ENCODE assay signal across 1 cellular context in genomic region chr17:45430738-45431530, GRCh38.
TF ChIP-seq lines count a peak whose summit lies in the region.

No MANE protein-coding gene starts in this region.

TF ChIP-seq in HCT116, 20 proteins besides CTCF, POLR2A, EP300 and RAD21 (continued from another document):
- TF ChIP-seq, protein P1, sequence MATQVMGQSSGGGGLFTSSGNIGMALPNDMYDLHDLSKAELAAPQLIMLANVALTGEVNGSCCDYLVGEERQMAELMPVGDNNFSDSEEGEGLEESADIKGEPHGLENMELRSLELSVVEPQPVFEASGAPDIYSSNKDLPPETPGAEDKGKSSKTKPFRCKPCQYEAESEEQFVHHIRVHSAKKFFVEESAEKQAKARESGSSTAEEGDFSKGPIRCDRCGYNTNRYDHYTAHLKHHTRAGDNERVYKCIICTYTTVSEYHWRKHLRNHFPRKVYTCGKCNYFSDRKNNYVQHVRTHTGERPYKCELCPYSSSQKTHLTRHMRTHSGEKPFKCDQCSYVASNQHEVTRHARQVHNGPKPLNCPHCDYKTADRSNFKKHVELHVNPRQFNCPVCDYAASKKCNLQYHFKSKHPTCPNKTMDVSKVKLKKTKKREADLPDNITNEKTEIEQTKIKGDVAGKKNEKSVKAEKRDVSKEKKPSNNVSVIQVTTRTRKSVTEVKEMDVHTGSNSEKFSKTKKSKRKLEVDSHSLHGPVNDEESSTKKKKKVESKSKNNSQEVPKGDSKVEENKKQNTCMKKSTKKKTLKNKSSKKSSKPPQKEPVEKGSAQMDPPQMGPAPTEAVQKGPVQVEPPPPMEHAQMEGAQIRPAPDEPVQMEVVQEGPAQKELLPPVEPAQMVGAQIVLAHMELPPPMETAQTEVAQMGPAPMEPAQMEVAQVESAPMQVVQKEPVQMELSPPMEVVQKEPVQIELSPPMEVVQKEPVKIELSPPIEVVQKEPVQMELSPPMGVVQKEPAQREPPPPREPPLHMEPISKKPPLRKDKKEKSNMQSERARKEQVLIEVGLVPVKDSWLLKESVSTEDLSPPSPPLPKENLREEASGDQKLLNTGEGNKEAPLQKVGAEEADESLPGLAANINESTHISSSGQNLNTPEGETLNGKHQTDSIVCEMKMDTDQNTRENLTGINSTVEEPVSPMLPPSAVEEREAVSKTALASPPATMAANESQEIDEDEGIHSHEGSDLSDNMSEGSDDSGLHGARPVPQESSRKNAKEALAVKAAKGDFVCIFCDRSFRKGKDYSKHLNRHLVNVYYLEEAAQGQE (IDR thresholded peaks at IDR 0.05; ENCODE audit: low read depth): no peak
- TF ChIP-seq TCF7L2 (IDR thresholded peaks at IDR 0.05; ENCODE audit: borderline replicate concordance, extremely low read depth, insufficient read depth, insufficient read length): no peak
- no peak for TF ChIP-seq CEBPB (IDR thresholded peaks at IDR 0.05; ENCODE audit: low read depth)
- no peak for TF ChIP-seq EGR1 (IDR thresholded peaks at IDR 0.05; ENCODE audit: low read depth)
- no peak for TF ChIP-seq POLR2AphosphoS5 (IDR thresholded peaks at IDR 0.05; ENCODE audit: low read depth, low read length)
- no peak for TF ChIP-seq YY1 (IDR thresholded peaks at IDR 0.05; ENCODE audit: extremely low read depth, insufficient replicate concordance, low read depth, low read length)
- no peak for TF ChIP-seq SRF (IDR thresholded peaks at IDR 0.05; ENCODE audit: low read depth)
- no peak for TF ChIP-seq JUND (IDR thresholded peaks at IDR 0.05)
- TF ChIP-seq FOSL1 (IDR thresholded peaks at IDR 0.05; ENCODE audit: low read depth): no peak
